Comparison of ENCODE assay signal across 10 cellular contexts in genomic region chr14:103141117-103141796, GRCh38. TPM values are rescaled to one million over a fixed set of nuclear protein-coding genes. Genes with fewer than 3 reads are reported as not detected.
A peak's percentile ranks its signal among the peaks of the same experiment; 100 is the strongest.
DNase-seq lines count a peak whose midpoint lies in the region; ATAC-seq and TF ChIP-seq lines count a peak whose summit lies in the region.
"Had no signal": no experiment of that assay in that cellular context is flagged by ENCODE, and none has a peak within 500 bp of the region (broad histone marks: within the 10 kb centered on the region; RNA-seq: fewer than 3 reads in every experiment).

No MANE protein-coding gene starts in this region.

- DNase-seq in AG09319 (ENCODE audit: extremely low read depth, low read depth), result no peak
- DNase-seq in GM12865 (ENCODE audit: low read depth), result peak; percentile 80
- DNase-seq in HuH-7.5 (ENCODE audit: low spot score), result peak; percentile 86
- DNase-seq in esophagus muscularis mucosa (ENCODE audit: extremely low spot score), result no peak
- DNase-seq in sigmoid colon, result no peak
- no peak for DNase-seq in dedifferentiated amniotic fluid mesenchymal stem cell (ENCODE audit: extremely low spot score)

- H3K9me3 ChIP-seq in OCI-LY3 (ENCODE audit: insufficient read depth, low read length), result no peaks in the 10 kb centered on the region
- no peaks in the 10 kb centered on the region for H3K9me3 ChIP-seq in esophagus muscularis mucosa
- H3K9me3 ChIP-seq in sigmoid colon, result no peaks in the 10 kb centered on the region

- H3K4me2 ChIP-seq in OCI-LY3 (ENCODE audit: low read length), result peak overlapping the region; percentile 77

- TF ChIP-seq EP300 in esophagus muscularis mucosa (IDR thresholded peaks at IDR 0.05), result no peak
- TF ChIP-seq EP300 in sigmoid colon (IDR thresholded peaks at IDR 0.05), result no peak

- H3K4me3 ChIP-seq in GM12865 (ENCODE audit: low read depth, low read length) (0 out of 2 replicates have a peak overlapping the region, but pooled peaks have one; percentile 12), OCI-LY3 (ENCODE audit: low read length) (peak overlapping the region; percentile 62), esophagus muscularis mucosa (no peak overlapping the region), sigmoid colon (no peak overlapping the region)

- ATAC-seq in GM19467 (IDR thresholded peaks at IDR 0.05; ENCODE audit: unreplicated experiment), result no peak

- intact Hi-C loops in esophagus muscularis mucosa (cut with DNase I), result loop anchor here (5.0 kb wide), 1 partner anchor 34 kb away; no protein-coding TSS in a partner anchor
- intact Hi-C loops in sigmoid colon (cut with DNase I), result no loop called here

- H3K36me3 ChIP-seq in OCI-LY3 (replicated peaks; ENCODE audit: low read depth, low read length), result no peaks in the 10 kb centered on the region
- H3K36me3 ChIP-seq in esophagus muscularis mucosa, result peaks cover 0 to under 1% (median 0%) of the 10 kb centered on the region in 4 donors
- peaks cover 0 to 2% (median 0%) of the 10 kb centered on the region in 4 donors for H3K36me3 ChIP-seq in sigmoid colon

- H3K9ac ChIP-seq in OCI-LY3 (ENCODE audit: low read length), result peak overlapping the region; percentile 31; the same call in 1 of the 2 replicates

- TF ChIP-seq CTCF in AG09319 (IDR thresholded peaks at IDR 0.05; ENCODE audit: low read depth, low read length) (peak; percentile 74), GM12865 (IDR thresholded peaks at IDR 0.05; ENCODE audit: insufficient read depth, low read depth, low read length, missing control alignments) (peak; percentile 81), OCI-LY3 (IDR thresholded peaks at IDR 0.05; ENCODE audit: low read depth, low read length) (peak; percentile 96), esophagus muscularis mucosa (IDR thresholded peaks at IDR 0.05) (peak; percentile 33 to 61 (median 36)), sigmoid colon (IDR thresholded peaks at IDR 0.05) (peak in 3 of 4 experiments; percentile 18 to 61 (median 33))

- TF ChIP-seq POLR2A in esophagus muscularis mucosa (IDR thresholded peaks at IDR 0.05; ENCODE audit: low read depth), result no peak
- no peak for TF ChIP-seq POLR2A in sigmoid colon (IDR thresholded peaks at IDR 0.05)

- WGBS in esophagus muscularis mucosa, result 36% methylated on average over 8 of the region's 8 CpGs
- 25 to 29% methylated on average over 8 of the region's 8 CpGs for WGBS in sigmoid colon, 2 donors

- no peak overlapping the region for H2AFZ ChIP-seq in OCI-LY3 (ENCODE audit: low read depth, low read length)

- H3K27me3 ChIP-seq in OCI-LY3 (ENCODE audit: low read depth, low read length) (peaks cover 22% of the 10 kb centered on the region), esophagus muscularis mucosa (peaks cover 0 to 58% (median 13%) of the 10 kb centered on the region in 4 donors), sigmoid colon (peaks cover 0 to 14% (median 0%) of the 10 kb centered on the region in 3 donors)

- peaks cover 17% of the 10 kb centered on the region for H3K4me1 ChIP-seq in OCI-LY3 (ENCODE audit: low read length)
- H3K4me1 ChIP-seq in esophagus muscularis mucosa, result peaks cover 11 to 33% (median 24%) of the 10 kb centered on the region in 4 donors
- peaks cover 0 to 40% (median 32%) of the 10 kb centered on the region in 4 donors for H3K4me1 ChIP-seq in sigmoid colon

- no peaks in the 10 kb centered on the region for H3K79me2 ChIP-seq in OCI-LY3 (ENCODE audit: low read length)

- H4K20me1 ChIP-seq in OCI-LY3 (ENCODE audit: insufficient read depth, low read length), result no peaks in the 10 kb centered on the region

- H3K27ac ChIP-seq in OCI-LY3 (ENCODE audit: low read length), result peak overlapping the region; percentile 26; the same call in 1 of the 2 replicates
- H3K27ac ChIP-seq in esophagus muscularis mucosa (replicated peaks in 1 of 4), result no peak overlapping the region
- H3K27ac ChIP-seq in sigmoid colon, result no peak overlapping the region

RNA-seq across cellular contexts. Expression of gene TNFAIP2, which starts 18.0 kb away (rescaled TPM):
- total RNA-seq in esophagus muscularis mucosa (100 to 1,000 TPM in 1 of 4 donors, 10 to 100 TPM in 3; 29.0 to 104 (median 74.0) TPM), sigmoid colon (10 to 100 TPM; 21.2 to 59.1 (median 36.6) TPM)
- 10 to 100 TPM; 11.8 to 68.0 (median 28.8) TPM for polyA plus RNA-seq in sigmoid colon

RNA-seq across cellular contexts. Expression of gene EXOC3L4, which starts 46.7 kb away (rescaled TPM):
- total RNA-seq in esophagus muscularis mucosa (1 to 10 TPM in 3 of 4 donors, under 1 TPM in 1; 0.42 to 2.0 (median 1.2) TPM), sigmoid colon (1 to 10 TPM in 2 of 4 donors, under 1 TPM in 2; 0.36 to 1.8 (median 0.90) TPM)
- polyA plus RNA-seq in sigmoid colon, result 10 to 100 TPM in 1 of 3 donors, 1 to 10 TPM in 2; 3.0 to 23.8 (median 6.0) TPM
- total RNA-seq: glomerular endothelial cell had no signal

RNA-seq across cellular contexts. Expression of gene LBHD2, which starts 57.2 kb away (rescaled TPM):
- total RNA-seq in esophagus muscularis mucosa, result not detected
- not detected for total RNA-seq in sigmoid colon
- under 1 TPM in 1 of 3 donors, not detected in 2; 0.17 TPM for polyA plus RNA-seq in sigmoid colon
- total RNA-seq: glomerular endothelial cell, urinary bladder had no signal
- polyA plus RNA-seq: urinary bladder had no signal

Comparison
In these comparisons a context has a peak if more than half of its experiments do, and no peak if none do; other contexts are left out.
1. DNase-seq: peak in GM12865 (single experiment) and HuH-7.5 (single experiment); none in AG09319 (single experiment), esophagus muscularis mucosa (single experiment), sigmoid colon (single experiment) and dedifferentiated amniotic fluid mesenchymal stem cell (single experiment).
2. CTCF ChIP-seq: peak in every context shown above with its lines; median percentile 96 in OCI-LY3; 81 in GM12865; 74 in AG09319; 36 in esophagus muscularis mucosa; 33 in sigmoid colon.
3. H3K4me3 ChIP-seq: peak in GM12865 (single experiment) and OCI-LY3 (single experiment); none in esophagus muscularis mucosa (0 of 4) and sigmoid colon (0 of 4).